ENCODE assay signal across 1 cellular context in the genomic region with DNA sequence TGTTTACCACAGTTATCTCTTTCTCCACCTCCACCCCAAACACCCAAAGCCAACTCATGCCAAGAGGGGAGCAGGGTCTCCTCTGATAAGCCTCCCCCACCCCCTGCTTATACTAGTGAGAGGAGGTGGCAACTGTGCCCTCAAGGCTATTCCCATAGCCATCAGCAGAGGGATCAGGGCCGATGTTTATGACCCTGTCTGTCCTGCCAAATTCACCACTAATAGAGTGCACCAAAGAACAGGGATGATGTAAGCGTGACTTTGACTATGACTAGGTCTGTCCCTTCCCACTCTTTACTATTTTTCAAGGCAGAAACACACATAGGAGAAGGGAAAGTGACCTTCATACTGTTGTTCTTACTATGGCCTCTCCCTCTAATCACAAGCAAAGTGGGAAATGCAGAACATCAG.
TF ChIP-seq lines count a peak whose summit lies in the region.

No MANE protein-coding gene starts in this region.

TF ChIP-seq in HepG2, 621 proteins besides CTCF, POLR2A, EP300 and RAD21 (continued from another document):
- TF ChIP-seq, protein P1, sequence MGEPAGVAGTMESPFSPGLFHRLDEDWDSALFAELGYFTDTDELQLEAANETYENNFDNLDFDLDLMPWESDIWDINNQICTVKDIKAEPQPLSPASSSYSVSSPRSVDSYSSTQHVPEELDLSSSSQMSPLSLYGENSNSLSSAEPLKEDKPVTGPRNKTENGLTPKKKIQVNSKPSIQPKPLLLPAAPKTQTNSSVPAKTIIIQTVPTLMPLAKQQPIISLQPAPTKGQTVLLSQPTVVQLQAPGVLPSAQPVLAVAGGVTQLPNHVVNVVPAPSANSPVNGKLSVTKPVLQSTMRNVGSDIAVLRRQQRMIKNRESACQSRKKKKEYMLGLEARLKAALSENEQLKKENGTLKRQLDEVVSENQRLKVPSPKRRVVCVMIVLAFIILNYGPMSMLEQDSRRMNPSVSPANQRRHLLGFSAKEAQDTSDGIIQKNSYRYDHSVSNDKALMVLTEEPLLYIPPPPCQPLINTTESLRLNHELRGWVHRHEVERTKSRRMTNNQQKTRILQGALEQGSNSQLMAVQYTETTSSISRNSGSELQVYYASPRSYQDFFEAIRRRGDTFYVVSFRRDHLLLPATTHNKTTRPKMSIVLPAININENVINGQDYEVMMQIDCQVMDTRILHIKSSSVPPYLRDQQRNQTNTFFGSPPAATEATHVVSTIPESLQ (CRISPR knock-in tag; conservative IDR thresholded peaks at IDR 0.05), result no peak
- TF ChIP-seq ZNF704 (CRISPR knock-in tag; IDR thresholded peaks at IDR 0.05; ENCODE audit: borderline replicate concordance), result no peak
- TF ChIP-seq SRSF1 (optimal IDR thresholded peaks at IDR 0.05; ENCODE audit: low read depth, low read length), result no peak
